8 cellular contexts compared by ENCODE assay signal in the genomic region with DNA sequence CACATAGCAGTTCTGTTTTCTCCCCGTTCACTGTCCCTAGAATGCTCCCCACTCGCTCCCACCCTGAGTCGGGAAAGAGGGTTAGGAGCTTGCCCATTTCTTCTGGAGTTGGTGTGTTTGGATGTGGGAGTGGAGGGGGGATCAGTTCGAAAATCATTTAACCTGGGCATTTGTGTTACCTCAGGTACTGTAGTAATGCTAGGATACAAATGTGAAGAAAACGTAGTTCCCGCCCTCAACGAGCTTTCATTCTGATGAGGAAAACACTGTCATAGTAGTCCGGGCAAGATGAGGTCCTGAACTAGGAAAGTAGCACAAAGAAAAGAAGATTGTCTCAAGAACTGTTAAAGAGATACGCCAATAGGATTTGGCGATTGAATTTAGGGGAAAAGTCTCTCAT. TPM values are rescaled to one million over a fixed set of nuclear protein-coding genes. Genes with fewer than 3 reads are reported as not detected.
DNase-seq lines count a peak whose midpoint lies in the region; ATAC-seq and TF ChIP-seq lines count a peak whose summit lies in the region.

No MANE protein-coding gene starts in this region.

- POLR2A ChIA-PET in OCI-LY7 (lab: Charles Lee), result interaction anchor here (0.8 to 1.7 kb wide), 12 partner anchors 8 to 216 kb away, joined by 3 to 11 read pairs (median 4); a partner anchor contains a TSS

- BruUV-seq in OCI-LY7 (replicated peaks; lab: Mats Ljungman, UMichigan), result TSS peak; percentile 60

- peaks cover 24% of the 10 kb centered on the region for H3K36me3 Mint-ChIP-seq in endothelial cell (ENCODE audit: low read depth, unreplicated experiment)
- H3K36me3 Mint-ChIP-seq in neural crest cell (ENCODE audit: low read depth), result peaks cover 28% of the 10 kb centered on the region

- CTCF ChIA-PET in OCI-LY7 (lab: Charles Lee; ENCODE audit: unreplicated experiment), result interaction anchor here (0.6 kb wide), 1 partner anchor 155 kb away, joined by 3 read pairs; no protein-coding TSS in a partner anchor

- peaks cover 21% of the 10 kb centered on the region for H3K4me1 Mint-ChIP-seq in endothelial cell (ENCODE audit: unreplicated experiment)
- peaks cover 45% of the 10 kb centered on the region for H3K4me1 Mint-ChIP-seq in neural crest cell

- H3K9me3 Mint-ChIP-seq in endothelial cell (ENCODE audit: unreplicated experiment) (no peaks in the 10 kb centered on the region), neural crest cell (no peaks in the 10 kb centered on the region)

- H3K36me3 ChIP-seq in OCI-LY7 (ENCODE audit: insufficient read depth, low read length), result peaks cover 79% of the 10 kb centered on the region

- H3K27me3 Mint-ChIP-seq in endothelial cell (ENCODE audit: unreplicated experiment) (peaks cover 3% of the 10 kb centered on the region), neural crest cell (ENCODE audit: low read depth) (no peaks in the 10 kb centered on the region)

- H3K9me2 ChIP-seq in OCI-LY7 (ENCODE audit: insufficient read depth, low read length), result no peaks in the 10 kb centered on the region

- no peaks in the 10 kb centered on the region for H3K9me3 ChIP-seq in OCI-LY7 (ENCODE audit: low read length)

- peak overlapping the region; percentile 56 for H3K27ac ChIP-seq in OCI-LY7 (ENCODE audit: low read depth, low read length, poor library complexity, severe bottlenecking)

- no peaks in the 10 kb centered on the region for H4K20me1 ChIP-seq in OCI-LY7 (ENCODE audit: insufficient read depth, low read length)

- peak overlapping the region; percentile 95 for H3K27ac Mint-ChIP-seq in endothelial cell (ENCODE audit: unreplicated experiment)
- H3K27ac Mint-ChIP-seq in neural crest cell (ENCODE audit: unreplicated experiment), result no peak overlapping the region

- no peak for TF ChIP-seq CTCF in OCI-LY7 (conservative IDR thresholded peaks at IDR 0.05; ENCODE audit: low read length)
- TF ChIP-seq CTCF in endothelial cell (IDR thresholded peaks at IDR 0.05; ENCODE audit: unreplicated experiment), result no peak
- no peak for TF ChIP-seq CTCF in neural crest cell (conservative IDR thresholded peaks at IDR 0.05)

- peak overlapping the region; percentile 89 for H3K4me3 ChIP-seq in OCI-LY7 (ENCODE audit: low read depth, low read length, poor library complexity, severe bottlenecking)

- H3K4me3 Mint-ChIP-seq in endothelial cell (ENCODE audit: unreplicated experiment) (peak overlapping the region; percentile 99), neural crest cell (peak overlapping the region; percentile 94)

- peak overlapping the region; percentile 68; the same call in 1 of the 2 replicates for H2AFZ ChIP-seq in OCI-LY7 (ENCODE audit: low read length)

- H3K79me2 ChIP-seq in OCI-LY7 (ENCODE audit: insufficient read depth, low read depth, low read length), result peaks cover 46% of the 10 kb centered on the region

- peak overlapping the region; percentile 85 for H3K4me2 ChIP-seq in OCI-LY7 (ENCODE audit: low read length)

- DNase-seq in ELR (ENCODE audit: low read depth) (peak; percentile 32), OCI-LY7 (ENCODE audit: low spot score) (peak; percentile 8), endothelial cell (ENCODE audit: low spot score) (no peak), neural crest cell (ENCODE audit: low read depth, low spot score) (no peak), activated gamma-delta T cell (lab: John Stamatoyannopoulos, UW) (no peak), NCI-H146 (lab: John Stamatoyannopoulos, UW) (no peak), putamen (ENCODE audit: low spot score) (no peak)

- no peak for ATAC-seq in GM21723 (IDR thresholded peaks at IDR 0.05; ENCODE audit: unreplicated experiment)

- intact Hi-C loops in OCI-LY7 (cut with micrococcal nuclease; ENCODE audit: unreplicated experiment), result loop anchor here (5.0 kb wide), 2 partner anchors 150 to 210 kb away; a partner anchor contains a TSS

- H3K4me1 ChIP-seq in OCI-LY7 (ENCODE audit: insufficient read depth, low read length, poor library complexity, severe bottlenecking), result peaks cover 24% of the 10 kb centered on the region

RNA-seq across cellular contexts. Expression of a gene that starts 0.5 kb away (rescaled TPM):
- total RNA-seq in OCI-LY7 (2014; rRNA removed; shearing (Covaris generic)), result 43.5 and 58.8 TPM in 2 replicates
- 77.1 and 85.6 TPM in 2 replicates for total RNA-seq in OCI-LY7 (2022)
- total RNA-seq in endothelial cell (ENCODE audit: unreplicated experiment), result 43.0 TPM
- total RNA-seq in neural crest cell, result 41.4 and 48.1 TPM in 2 replicates

RNA-seq across cellular contexts. Expression of a gene that starts 0.7 kb away (rescaled TPM):
- 71.3 and 94.3 TPM in 2 replicates for total RNA-seq in OCI-LY7 (2014; rRNA removed; shearing (Covaris generic))
- 41.3 and 58.2 TPM in 2 replicates for total RNA-seq in OCI-LY7 (2022)
- total RNA-seq in endothelial cell (ENCODE audit: unreplicated experiment), result 49.6 TPM
- 90.8 and 92.7 TPM in 2 replicates for total RNA-seq in neural crest cell

RNA-seq across cellular contexts. Expression of a gene that starts 13.1 kb away (rescaled TPM):
- 21.3 and 39.6 TPM in 2 replicates for total RNA-seq in OCI-LY7 (2014; rRNA removed; shearing (Covaris generic))
- total RNA-seq in OCI-LY7 (2022) (30.7 and 31.1 TPM in 2 replicates), endothelial cell (ENCODE audit: unreplicated experiment) (21.8 TPM), neural crest cell (33.1 and 34.4 TPM in 2 replicates)

RNA-seq across cellular contexts. Expression of a gene that starts 13.4 kb away (rescaled TPM):
- total RNA-seq in OCI-LY7 (2014; rRNA removed; shearing (Covaris generic)), result 0.95 and 1.3 TPM in 2 replicates
- total RNA-seq in OCI-LY7 (2022) (0.61 and 2.6 TPM in 2 replicates), endothelial cell (ENCODE audit: unreplicated experiment) (2.5 TPM), neural crest cell (3.6 and 4.5 TPM in 2 replicates)

Comparison
In these comparisons a context has a peak if more than half of its experiments do, and no peak if none do; other contexts are left out.
1. DNase-seq: peak in ELR (single experiment) and OCI-LY7 (single experiment); none in endothelial cell (single experiment), neural crest cell (single experiment), activated gamma-delta T cell (single experiment), NCI-H146 (single experiment) and putamen (single experiment).